ENCODE assay signal across 19 cellular contexts in the genomic region with DNA sequence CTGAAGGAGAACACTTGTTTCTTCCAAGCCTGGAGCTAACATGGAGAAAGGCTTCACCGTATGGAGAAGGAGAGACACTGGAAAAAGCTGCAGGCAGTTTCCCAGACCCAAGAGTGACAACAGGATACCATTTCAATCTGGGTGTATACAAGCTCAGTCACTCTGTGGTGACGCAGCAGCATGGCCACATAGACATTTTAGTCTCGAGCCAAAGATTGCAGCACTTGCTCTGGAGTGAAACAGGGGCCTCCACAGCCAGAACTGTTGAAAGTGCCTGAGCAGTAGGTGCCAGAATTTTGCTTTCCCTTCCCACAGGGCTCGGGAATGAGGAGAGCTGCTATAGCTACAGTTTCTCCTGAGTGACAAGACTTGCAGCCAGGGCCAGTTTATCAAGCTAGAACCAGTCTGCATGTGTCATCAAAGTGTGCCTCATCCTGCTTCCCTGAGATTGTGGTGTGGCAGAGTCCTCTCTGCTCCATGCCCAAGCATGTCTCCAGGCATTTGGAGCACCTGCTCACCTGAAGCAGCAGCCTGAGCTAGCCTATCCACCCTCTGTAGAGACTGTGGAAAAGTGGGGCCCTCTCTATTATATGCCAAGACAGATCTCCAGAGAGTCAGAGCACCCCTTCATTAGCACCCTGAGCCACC.
DNase-seq lines count a peak whose midpoint lies in the region; ATAC-seq and TF ChIP-seq lines count a peak whose summit lies in the region.
"Had no signal": no experiment of that assay in that cellular context is flagged by ENCODE, and none has a peak within 500 bp of the region (broad histone marks: within the 10 kb centered on the region; RNA-seq: fewer than 3 reads in every experiment).

No MANE protein-coding gene starts in this region.

- no peak overlapping the region for H3K56ac ChIP-seq in H9 (ENCODE audit: insufficient read length, low read depth, low read length)

- H3K27me3 Mint-ChIP-seq in H9 (ENCODE audit: low read depth) (no peaks in the 10 kb centered on the region), chondrocyte (ENCODE audit: low read depth) (peaks cover 21% of the 10 kb centered on the region)
- H3K27me3 Mint-ChIP-seq: B cell; CD4-positive, alpha-beta T cell had no signal

- DNase-seq in H9 (no peak), Karpas-422 (no peak), chondrocyte (ENCODE audit: low spot score) (peak; percentile 32), omental fat pad (ENCODE audit: low spot score) (no peak), smooth muscle cell (lab: John Stamatoyannopoulos, UW; ENCODE audit: unreplicated experiment) (no peak), NCI-H774 (lab: John Stamatoyannopoulos, UW) (no peak)
- DNase-seq in stimulated activated effector memory CD8-positive, alpha-beta T cell treated with anti-CD3 and anti-CD28 coated beads, Interleukin-12 subunit alpha, Interleukin-12 subunit beta, amount 100 ng/mL, for 72 hours (ENCODE audit: low spot score in 2 of 2): no peak
- DNase-seq: CD4-positive, alpha-beta T cell; GOT3; KG1; NCI-H1048; NCI-H1436 treated with DMSO at 0.1 percent for 48 hours; NCI-H2029 treated with DMSO at 0.1 percent for 48 hours; NCI-H2171 treated with DMSO at 0.1 percent for 48 hours; NCI-H446 treated with DMSO at 0.1 percent for 48 hours; PC-3 had no signal

- no peak overlapping the region for H3K23ac ChIP-seq in H9 (ENCODE audit: insufficient read length, low read depth, low read length)

- H3K4me3 ChIP-seq in Karpas-422 (ENCODE audit: low read length): 0 out of 2 replicates have a peak overlapping the region, but pooled peaks have one; percentile 3
- no peak overlapping the region for H3K4me3 ChIP-seq in smooth muscle cell
- H3K4me3 ChIP-seq: SK-N-MC had no signal

- H3K4ac ChIP-seq in H9 (ENCODE audit: low read depth, low read length): no peak overlapping the region

- peak; percentile 37 for ATAC-seq in stimulated activated effector memory CD8-positive, alpha-beta T cell treated with anti-CD3 and anti-CD28 coated beads, Interleukin-12 subunit alpha, Interleukin-12 subunit beta, amount 100 ng/mL, for 72 hours
- ATAC-seq in omental fat pad (ENCODE audit: low FRiP score): no peak
- ATAC-seq: HepG2, PC-3 had no signal

- H3T11ph ChIP-seq in H9 (ENCODE audit: low read length): no peak overlapping the region

- H3K36me3 Mint-ChIP-seq in H9 (ENCODE audit: insufficient read depth in 1 of 3, low read depth in 3 of 3): peaks cover 0 to 4% (median 0%) of the 10 kb centered on the region in 3 experiments; a peak in 2 of 7 replicates
- H3K36me3 Mint-ChIP-seq in chondrocyte (ENCODE audit: low read depth): no peaks in the 10 kb centered on the region
- no peaks in the 10 kb centered on the region for H3K36me3 Mint-ChIP-seq in stimulated activated effector memory CD8-positive, alpha-beta T cell treated with anti-CD3 and anti-CD28 coated beads, Interleukin-12 subunit alpha, Interleukin-12 subunit beta, amount 100 ng/mL, for 72 hours

- no peak overlapping the region for H3K4me2 ChIP-seq in H9 (ENCODE audit: insufficient read depth, insufficient read length, low read length)
- no peak overlapping the region for H3K4me2 ChIP-seq in Karpas-422 (ENCODE audit: low read depth, low read length, poor library complexity, severe bottlenecking)
- H3K4me2 ChIP-seq in smooth muscle cell: no peak overlapping the region

- H4K8ac ChIP-seq in H9 (replicated peaks; ENCODE audit: insufficient read length, low read depth, low read length): no peak overlapping the region

- no peak overlapping the region for H3K9ac ChIP-seq in H9 (ENCODE audit: extremely low read depth, insufficient read length, low read length)
- no peak overlapping the region for H3K9ac ChIP-seq in Karpas-422 (ENCODE audit: low read length)
- no peak overlapping the region for H3K9ac ChIP-seq in smooth muscle cell (ENCODE audit: low read depth)

- no peaks in the 10 kb centered on the region for H3K36me3 ChIP-seq in Karpas-422 (ENCODE audit: insufficient read depth, low read length)
- H3K36me3 ChIP-seq in smooth muscle cell (ENCODE audit: low read depth): no peaks in the 10 kb centered on the region

- no peak overlapping the region for H2BK120ac ChIP-seq in H9 (ENCODE audit: low read depth, low read length, poor library complexity, severe bottlenecking)

- H3F3A ChIP-seq in smooth muscle cell (ENCODE audit: low read depth): no peaks in the 10 kb centered on the region

- no peak overlapping the region for H4K91ac ChIP-seq in H9 (ENCODE audit: insufficient read length, low read depth, low read length)

- no CpG with 5 or more reads among the region's 4 CpGs for WGBS in H9 (ENCODE audit: extremely low coverage, insufficient read length, low lambda C conversion rate)
- WGBS in smooth muscle cell (ENCODE audit: low lambda C conversion rate): 86% methylated on average over 4 of the region's 4 CpGs

- H3K27ac ChIP-seq in H9 (ENCODE audit: insufficient read length, low read depth, low read length): no peak overlapping the region
- H3K27ac ChIP-seq in Karpas-422 (ENCODE audit: low read length): no peak overlapping the region
- H3K27ac ChIP-seq in smooth muscle cell (ENCODE audit: low read depth): no peak overlapping the region
- H3K27ac ChIP-seq: SK-N-MC had no signal

- H3K18ac ChIP-seq in H9 (ENCODE audit: insufficient read length, low read depth, low read length): no peak overlapping the region

- no peaks in the 10 kb centered on the region for H3K23me2 ChIP-seq in H9 (ENCODE audit: insufficient read length, low read depth, low read length, poor library complexity, severe bottlenecking)

- no peak overlapping the region for H2BK20ac ChIP-seq in H9 (ENCODE audit: low read depth, low read length, poor library complexity, severe bottlenecking)

- H2BK12ac ChIP-seq in H9 (ENCODE audit: insufficient read length, low read depth, low read length): no peak overlapping the region

- no peak overlapping the region for H2AFZ ChIP-seq in H9 (ENCODE audit: low read length)
- no peak overlapping the region for H2AFZ ChIP-seq in Karpas-422 (ENCODE audit: low read length)
- H2AFZ ChIP-seq in smooth muscle cell (ENCODE audit: low read depth): no peak overlapping the region

- H3K9me2 ChIP-seq in Karpas-422 (replicated peaks; ENCODE audit: insufficient read depth, low read length): no peaks in the 10 kb centered on the region

- H4K20me1 ChIP-seq in H9 (ENCODE audit: control insufficient read depth, insufficient read depth, insufficient read length): no peaks in the 10 kb centered on the region
- H4K20me1 ChIP-seq in Karpas-422 (ENCODE audit: insufficient read depth, low read depth, low read length): no peaks in the 10 kb centered on the region
- H4K20me1 ChIP-seq in smooth muscle cell (ENCODE audit: low read depth): no peaks in the 10 kb centered on the region

- H3K27ac Mint-ChIP-seq in H9 (peak overlapping the region in 2 of 3 experiments; percentile 41 to 88; a peak in 2 of 7 replicates), chondrocyte (ENCODE audit: unreplicated experiment) (no peak overlapping the region)
- no peak overlapping the region for H3K27ac Mint-ChIP-seq in stimulated activated effector memory CD8-positive, alpha-beta T cell treated with anti-CD3 and anti-CD28 coated beads, Interleukin-12 subunit alpha, Interleukin-12 subunit beta, amount 100 ng/mL, for 72 hours
- H3K27ac Mint-ChIP-seq: B cell; CD4-positive, alpha-beta T cell had no signal

- no peak for TF ChIP-seq CTCF in H9 (conservative IDR thresholded peaks at IDR 0.05)
- no peak for TF ChIP-seq CTCF in chondrocyte (IDR thresholded peaks at IDR 0.05)
- TF ChIP-seq CTCF in omental fat pad (IDR thresholded peaks at IDR 0.05): no peak
- no peak for TF ChIP-seq CTCF in smooth muscle cell (IDR thresholded peaks at IDR 0.05; ENCODE audit: borderline replicate concordance, insufficient read depth, poor library complexity, severe bottlenecking)

- H2BK15ac ChIP-seq in H9 (ENCODE audit: low read depth, low read length): no peak overlapping the region

- no peaks in the 10 kb centered on the region for H3K79me2 ChIP-seq in H9 (ENCODE audit: insufficient read depth, low read length)
- no peaks in the 10 kb centered on the region for H3K79me2 ChIP-seq in Karpas-422 (ENCODE audit: low read length)
- H3K79me2 ChIP-seq in smooth muscle cell (ENCODE audit: low read depth): no peaks in the 10 kb centered on the region

- H2AK5ac ChIP-seq in H9 (ENCODE audit: insufficient read length, low read length): no peak overlapping the region

- H3K4me3 Mint-ChIP-seq in H9 (no peak overlapping the region), chondrocyte (ENCODE audit: unreplicated experiment) (no peak overlapping the region)
- H3K4me3 Mint-ChIP-seq in stimulated activated effector memory CD8-positive, alpha-beta T cell treated with anti-CD3 and anti-CD28 coated beads, Interleukin-12 subunit alpha, Interleukin-12 subunit beta, amount 100 ng/mL, for 72 hours: no peak overlapping the region
- H3K4me3 Mint-ChIP-seq: B cell; CD4-positive, alpha-beta T cell had no signal

- H3K79me1 ChIP-seq in H9 (ENCODE audit: insufficient read depth, low read depth, low read length, poor library complexity, severe bottlenecking): no peaks in the 10 kb centered on the region

- H3K4me1 ChIP-seq in H9 (ENCODE audit: insufficient read depth, low read length) (no peaks in the 10 kb centered on the region), Karpas-422 (ENCODE audit: low read length) (no peaks in the 10 kb centered on the region), smooth muscle cell (ENCODE audit: low read depth) (no peaks in the 10 kb centered on the region)

- no peak overlapping the region for H2BK5ac ChIP-seq in H9 (ENCODE audit: insufficient read length, low read length)

- H3K9me3 Mint-ChIP-seq in H9: no peaks in the 10 kb centered on the region
- H3K9me3 Mint-ChIP-seq in chondrocyte (ENCODE audit: low read depth): no peaks in the 10 kb centered on the region
- no peaks in the 10 kb centered on the region for H3K9me3 Mint-ChIP-seq in stimulated activated effector memory CD8-positive, alpha-beta T cell treated with anti-CD3 and anti-CD28 coated beads, Interleukin-12 subunit alpha, Interleukin-12 subunit beta, amount 100 ng/mL, for 72 hours

- H3K9me3 ChIP-seq in H9 (ENCODE audit: control insufficient read depth, low read depth, low read length) (no peaks in the 10 kb centered on the region), Karpas-422 (ENCODE audit: low read length) (peaks cover 55% of the 10 kb centered on the region), smooth muscle cell (replicated peaks; ENCODE audit: low read depth) (no peaks in the 10 kb centered on the region)

- H4K5ac ChIP-seq in H9 (ENCODE audit: insufficient read length, low read depth, low read length): no peak overlapping the region

- H3K27me3 ChIP-seq in H9 (ENCODE audit: insufficient read depth, low read length) (no peaks in the 10 kb centered on the region), Karpas-422 (ENCODE audit: low read length) (no peaks in the 10 kb centered on the region), smooth muscle cell (ENCODE audit: low read depth) (no peaks in the 10 kb centered on the region)

- no peak overlapping the region for H3K14ac ChIP-seq in H9 (ENCODE audit: insufficient read depth, low read length)

- H3K4me1 Mint-ChIP-seq in H9 (no peaks in the 10 kb centered on the region), chondrocyte (ENCODE audit: low read depth) (no peaks in the 10 kb centered on the region)
- H3K4me1 Mint-ChIP-seq in stimulated activated effector memory CD8-positive, alpha-beta T cell treated with anti-CD3 and anti-CD28 coated beads, Interleukin-12 subunit alpha, Interleukin-12 subunit beta, amount 100 ng/mL, for 72 hours: no peaks in the 10 kb centered on the region
- H3K4me1 Mint-ChIP-seq: B cell had no signal

Comparison
In these comparisons a context has a peak if more than half of its experiments do, and no peak if none do; other contexts are left out.
1. H3K27ac Mint-ChIP-seq: peak in H9 (2 of 3); none in chondrocyte (single experiment) and stimulated activated effector memory CD8-positive, alpha-beta T cell treated with anti-CD3 and anti-CD28 coated beads, Interleukin-12 subunit alpha, Interleukin-12 subunit beta, amount 100 ng/mL, for 72 hours (single experiment).